In the genomic region with DNA sequence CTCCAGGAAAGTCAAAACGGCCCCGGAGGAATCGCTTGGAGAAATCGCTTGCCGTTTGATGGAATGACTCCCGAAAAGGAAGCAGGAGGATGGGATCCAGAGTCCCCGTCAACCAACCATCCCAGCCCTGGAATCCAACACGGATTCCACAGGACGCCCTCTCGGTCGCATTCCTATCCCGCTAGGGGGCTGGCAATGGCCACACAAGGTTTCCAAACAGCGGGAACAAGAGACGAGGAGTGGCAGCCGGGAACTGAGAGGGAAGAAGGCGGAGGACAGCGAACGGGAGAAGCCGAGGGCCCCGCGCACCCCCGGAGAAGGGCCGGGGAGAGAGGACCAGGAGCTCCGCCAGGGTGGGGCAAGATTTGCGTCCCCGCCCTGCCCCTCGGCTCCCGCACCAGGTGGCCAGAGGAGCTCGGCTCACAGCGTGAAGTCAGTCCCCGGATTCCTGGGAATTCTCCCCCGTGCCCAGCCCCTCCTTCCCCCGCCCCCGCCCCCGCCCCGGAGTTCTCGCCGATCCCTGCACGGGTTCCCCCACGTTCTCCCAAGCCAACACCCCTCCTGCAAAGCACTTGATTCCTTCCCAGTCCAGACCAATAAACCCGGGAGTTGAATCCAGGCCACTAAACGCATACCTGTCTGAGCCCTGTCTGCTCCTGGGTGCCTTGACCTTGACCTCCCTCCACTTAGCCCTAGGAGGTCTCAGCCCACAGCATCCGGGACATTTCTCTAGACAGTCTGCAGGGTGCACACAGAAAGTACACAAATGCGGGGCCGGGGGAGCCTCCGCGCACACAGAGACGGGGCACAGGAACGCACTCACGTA, we compare ENCODE assay signal across 9 cellular contexts. TPM values are rescaled to one million over a fixed set of nuclear protein-coding genes. Genes with fewer than 3 reads are reported as not detected.
A peak's percentile ranks its signal among the peaks of the same experiment; 100 is the strongest.
DNase-seq lines count a peak whose midpoint lies in the region; ATAC-seq and TF ChIP-seq lines count a peak whose summit lies in the region.
"Had no signal": no experiment of that assay in that cellular context is flagged by ENCODE, and none has a peak within 500 bp of the region (broad histone marks: within the 10 kb centered on the region; RNA-seq: fewer than 3 reads in every experiment).

No MANE protein-coding gene starts in this region.

- 3% methylated on average over 50 of the region's 50 CpGs for WGBS in right cardiac atrium

- ATAC-seq in Panc1 (peak; percentile 65), right cardiac atrium (peak; percentile 30 to 38), gastrocnemius medialis (no peak), HG03378 (IDR thresholded peaks at IDR 0.05; ENCODE audit: unreplicated experiment) (no peak)

- no peak; the same call in 1 of the 2 replicates for TF ChIP-seq CTCF in Panc1 (IDR thresholded peaks at IDR 0.05)
- no peak for TF ChIP-seq CTCF in gastrocnemius medialis (IDR thresholded peaks at IDR 0.05 in 4 of 5, conservative IDR thresholded peaks at IDR 0.05 in 1 of 5)
- TF ChIP-seq CTCF in MM.1S (IDR thresholded peaks at IDR 0.05; ENCODE audit: low read length), result no peak

- no peaks in the 10 kb centered on the region for H4K20me1 ChIP-seq in MM.1S (ENCODE audit: insufficient read depth, low read length)

- no peaks in the 10 kb centered on the region for H3K9me2 ChIP-seq in MM.1S (replicated peaks; ENCODE audit: insufficient read depth, low read length)

- H3K9ac ChIP-seq in ES-I3 (ENCODE audit: low read depth, low read length) (peak overlapping the region; percentile 72), MM.1S (ENCODE audit: low read length) (no peak overlapping the region)

- H3K27ac ChIP-seq in Panc1 (ENCODE audit: low read length) (peak overlapping the region; percentile 83), right cardiac atrium (ENCODE audit: low read length) (no peak overlapping the region), gastrocnemius medialis (no peak overlapping the region), MM.1S (ENCODE audit: low read length) (no peak overlapping the region)

- peaks cover 28% of the 10 kb centered on the region for H3K4me1 ChIP-seq in ES-I3 (ENCODE audit: insufficient read depth, low read length)
- peaks cover 10% of the 10 kb centered on the region; the same call in 1 of the 2 replicates for H3K4me1 ChIP-seq in Panc1 (ENCODE audit: control insufficient read depth, insufficient read depth, low read length)
- H3K4me1 ChIP-seq in right cardiac atrium (ENCODE audit: control insufficient read depth, insufficient read depth, low read length), result no peaks in the 10 kb centered on the region
- H3K4me1 ChIP-seq in gastrocnemius medialis, result no peaks in the 10 kb centered on the region
- H3K4me1 ChIP-seq in MM.1S (ENCODE audit: low read length), result no peaks in the 10 kb centered on the region

- H3K4me2 ChIP-seq in MM.1S (ENCODE audit: low read depth, low read length), result no peak overlapping the region

- H3K79me2 ChIP-seq in MM.1S (ENCODE audit: low read length), result no peaks in the 10 kb centered on the region

- no TSS peak for BruUV-seq in Panc1 (replicated peaks; lab: Mats Ljungman, UMichigan)

- H3K36me3 ChIP-seq in ES-I3 (ENCODE audit: insufficient read depth, low read length), result no peaks in the 10 kb centered on the region
- H3K36me3 ChIP-seq in Panc1 (ENCODE audit: control insufficient read depth, insufficient read depth, low read length), result no peaks in the 10 kb centered on the region
- H3K36me3 ChIP-seq in gastrocnemius medialis, result no peaks in the 10 kb centered on the region
- no peaks in the 10 kb centered on the region for H3K36me3 ChIP-seq in MM.1S (replicated peaks; ENCODE audit: insufficient read depth, low read length)

- no peaks in the 10 kb centered on the region for H3F3A ChIP-seq in MM.1S (ENCODE audit: insufficient read depth, low read length)

- H3K4me3 ChIP-seq in Panc1 (ENCODE audit: low read depth in 2 of 2, low read length in 2 of 2), result peak overlapping the region; percentile 55 to 67
- peak overlapping the region; percentile 85 for H3K4me3 ChIP-seq in right cardiac atrium (ENCODE audit: low read length)
- H3K4me3 ChIP-seq in gastrocnemius medialis, result peak overlapping the region; percentile 22 to 38 (median 34)
- no peak overlapping the region for H3K4me3 ChIP-seq in MM.1S (ENCODE audit: low read length)

- CTCF ChIA-PET in Panc1 (lab: Charles Lee), result no interaction called here

- no peak for DNase-seq in Panc1 (ENCODE audit: low read depth, low spot score)
- DNase-seq in right cardiac atrium, result no peak
- no peak for DNase-seq in gastrocnemius medialis
- DNase-seq in NCI-H128 (lab: John Stamatoyannopoulos, UW; ENCODE audit: unreplicated experiment), result no peak
- DNase-seq in medulla oblongata (ENCODE audit: extremely low spot score), result no peak
- no peak for DNase-seq in MM.1S
- DNase-seq: NK-92 treated with Interleukin-12 subunit alpha and Interleukin-12 subunit beta, amount 100 ng/mL, for 24 hours had no signal

- POLR2A ChIA-PET in Panc1 (lab: Charles Lee), result no interaction called here

- intact Hi-C loops in Panc1 (cut with micrococcal nuclease; ENCODE audit: unreplicated experiment), result no loop called here
- intact Hi-C loops in right cardiac atrium (cut with DNase I), result no loop called here
- intact Hi-C loops in gastrocnemius medialis (cut with DNase I; ENCODE audit: low total_unique reads), result no loop called here

- TF ChIP-seq POLR2A in gastrocnemius medialis (IDR thresholded peaks at IDR 0.05), result no peak

- H3K9me3 ChIP-seq in ES-I3 (ENCODE audit: control insufficient read depth, insufficient read depth, low read length) (no peaks in the 10 kb centered on the region), Panc1 (ENCODE audit: control insufficient read depth, insufficient read depth, low read depth, low read length) (no peaks in the 10 kb centered on the region), right cardiac atrium (ENCODE audit: control insufficient read depth, low read length) (no peaks in the 10 kb centered on the region), gastrocnemius medialis (no peaks in the 10 kb centered on the region), MM.1S (replicated peaks; ENCODE audit: insufficient read depth, low read length) (no peaks in the 10 kb centered on the region)

- H3K27me3 ChIP-seq in Panc1 (ENCODE audit: control insufficient read depth, insufficient read depth, low read length) (no peaks in the 10 kb centered on the region), right cardiac atrium (ENCODE audit: control insufficient read depth, insufficient read depth) (no peaks in the 10 kb centered on the region), gastrocnemius medialis (peaks cover 0 to 23% (median 21%) of the 10 kb centered on the region in 3 donors), MM.1S (replicated peaks; ENCODE audit: insufficient read depth, low read length) (peaks cover 75% of the 10 kb centered on the region)

- in situ Hi-C loops in Panc1 (cut with HindIII; ENCODE audit: low pct_unique_long_range_greater_than_20kb, low sequenced_read_pairs), result no loop called here
- in situ Hi-C loops in gastrocnemius medialis (cut with MboI; ENCODE audit: low sequenced_read_pairs in 4 of 4), result no loop called here

- no peak overlapping the region for H2AFZ ChIP-seq in MM.1S (ENCODE audit: low read length)

RNA-seq across cellular contexts. Expression of a gene that starts 1.4 kb away (rescaled TPM):
- total RNA-seq in Panc1 (2021; ENCODE audit: unreplicated experiment) (37.2 TPM), right cardiac atrium (1 to 10 TPM; 3.6 to 6.9 (median 5.4) TPM), gastrocnemius medialis (1 to 10 TPM in 2 of 4 donors, under 1 TPM in 2; 0.59 to 2.2 (median 1.4) TPM)
- 46.9 TPM for polyA plus RNA-seq in Panc1 (2012; ENCODE audit: insufficient read length)
- polyA plus RNA-seq in right cardiac atrium, result 4.1 TPM

RNA-seq across cellular contexts. Expression of a gene that starts 34.5 kb away (rescaled TPM):
- total RNA-seq in Panc1 (2021; ENCODE audit: unreplicated experiment) (504 TPM), right cardiac atrium (100 to 1,000 TPM; 162 to 208 (median 193) TPM), gastrocnemius medialis (100 to 1,000 TPM in 2 of 4 donors, 10 to 100 TPM in 2; 73.9 to 111 (median 93.4) TPM)
- 706 TPM for polyA plus RNA-seq in Panc1 (2012; ENCODE audit: insufficient read length)
- 336 TPM for polyA plus RNA-seq in right cardiac atrium

RNA-seq across cellular contexts. Expression of a gene that starts 34.8 kb away (rescaled TPM):
- total RNA-seq in Panc1 (2021; ENCODE audit: unreplicated experiment) (89.4 TPM), right cardiac atrium (10 to 100 TPM; 60.6 to 68.6 (median 66.6) TPM), gastrocnemius medialis (10 to 100 TPM; 79.8 to 92.7 (median 86.4) TPM)
- 205 TPM for polyA plus RNA-seq in Panc1 (2012; ENCODE audit: insufficient read length)
- 66.9 TPM for polyA plus RNA-seq in right cardiac atrium

RNA-seq across cellular contexts. Expression of a gene that starts 48.1 kb away (rescaled TPM):
- 1.6 TPM for total RNA-seq in Panc1 (2021; ENCODE audit: unreplicated experiment)
- polyA plus RNA-seq in Panc1 (2012; ENCODE audit: insufficient read length), result 2.6 TPM
- 10 to 100 TPM; 27.0 to 53.1 (median 39.3) TPM for total RNA-seq in right cardiac atrium
- 36.5 TPM for polyA plus RNA-seq in right cardiac atrium
- 10 to 100 TPM; 30.3 to 39.9 (median 33.8) TPM for total RNA-seq in gastrocnemius medialis

RNA-seq across cellular contexts. Expression of a gene that starts 57.0 kb away (rescaled TPM):
- total RNA-seq in Panc1 (2021; ENCODE audit: unreplicated experiment), result 819 TPM
- 824 TPM for polyA plus RNA-seq in Panc1 (2012; ENCODE audit: insufficient read length)
- 10 to 100 TPM in 1 of 4 donors, 1 to 10 TPM in 3; 8.3 to 14.1 (median 9.3) TPM for total RNA-seq in right cardiac atrium
- 7.3 TPM for polyA plus RNA-seq in right cardiac atrium
- under 1 TPM; 0.05 to 0.62 (median 0.48) TPM for total RNA-seq in gastrocnemius medialis

Comparison
In these comparisons a context has a peak if more than half of its experiments do, and no peak if none do; other contexts are left out.
1. ATAC-seq: peak in Panc1 (single experiment) and right cardiac atrium (2 of 2); none in gastrocnemius medialis (0 of 2) and HG03378 (single experiment).